In the genomic region with DNA sequence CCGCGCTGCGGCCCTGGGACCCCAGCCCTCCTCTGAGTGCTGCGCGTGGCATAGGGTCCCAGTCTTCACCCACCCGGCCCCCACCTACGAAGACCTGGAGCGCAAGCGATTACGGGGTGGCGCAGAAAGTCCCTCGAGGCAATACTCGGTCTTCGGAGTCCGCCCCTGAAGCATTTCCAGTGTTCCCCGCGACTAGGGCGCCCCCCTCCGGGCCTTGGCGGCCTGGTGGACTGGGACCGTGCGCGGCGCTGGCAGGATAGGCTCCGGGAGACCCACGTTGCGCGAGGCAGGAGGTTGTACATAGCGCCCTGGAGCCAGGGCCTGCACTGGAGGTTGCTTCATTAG, we compare ENCODE assay signal across 1 cellular context.
TF ChIP-seq lines count a peak whose summit lies in the region.

No MANE protein-coding gene starts in this region.

TF ChIP-seq in K562, 482 proteins besides CTCF, POLR2A, EP300 and RAD21 (continued from another document and continues in another):
- peak; percentile 27 for TF ChIP-seq E2F8 (IDR thresholded peaks at IDR 0.05; ENCODE audit: low read depth, partially characterized antibody)
- TF ChIP-seq WHSC1 (IDR thresholded peaks at IDR 0.05; ENCODE audit: low read length): no peak
- TF ChIP-seq FOXP1 (CRISPR knock-in tag; IDR thresholded peaks at IDR 0.05): no peak; the same call in 1 of the 2 replicates
- TF ChIP-seq SUPT5H (IDR thresholded peaks at IDR 0.05): peak; percentile 58; the same call in 1 of the 2 replicates
- no peak for TF ChIP-seq U2AF1 (optimal IDR thresholded peaks at IDR 0.05; ENCODE audit: low read depth, low read length)
- TF ChIP-seq, protein P1, sequence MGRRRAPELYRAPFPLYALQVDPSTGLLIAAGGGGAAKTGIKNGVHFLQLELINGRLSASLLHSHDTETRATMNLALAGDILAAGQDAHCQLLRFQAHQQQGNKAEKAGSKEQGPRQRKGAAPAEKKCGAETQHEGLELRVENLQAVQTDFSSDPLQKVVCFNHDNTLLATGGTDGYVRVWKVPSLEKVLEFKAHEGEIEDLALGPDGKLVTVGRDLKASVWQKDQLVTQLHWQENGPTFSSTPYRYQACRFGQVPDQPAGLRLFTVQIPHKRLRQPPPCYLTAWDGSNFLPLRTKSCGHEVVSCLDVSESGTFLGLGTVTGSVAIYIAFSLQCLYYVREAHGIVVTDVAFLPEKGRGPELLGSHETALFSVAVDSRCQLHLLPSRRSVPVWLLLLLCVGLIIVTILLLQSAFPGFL (CRISPR knock-in tag; IDR thresholded peaks at IDR 0.05): no peak
- peak in 1 of 3 experiments; percentile 21 for TF ChIP-seq YY1 (IDR thresholded peaks at IDR 0.05; ENCODE audit: borderline replicate concordance in 1 of 3, control insufficient read depth in 1 of 3, extremely low read depth in 1 of 3, insufficient read depth in 3 of 3, insufficient read length in 1 of 3, insufficient replicate concordance in 2 of 3, low read depth in 1 of 3, low read length in 2 of 3)
- peak; percentile 71; the same call in 1 of the 2 replicates for TF ChIP-seq ARID3B (CRISPR knock-in tag; IDR thresholded peaks at IDR 0.05; ENCODE audit: borderline replicate concordance)
- TF ChIP-seq ZNF75A (CRISPR knock-in tag; IDR thresholded peaks at IDR 0.05): no peak
- no peak for TF ChIP-seq MCM5 (IDR thresholded peaks at IDR 0.05; ENCODE audit: low read depth)
- 0 out of 2 replicates have a peak, but pooled peaks have one; percentile 4 for TF ChIP-seq LARP7 (IDR thresholded peaks at IDR 0.05)
- TF ChIP-seq ATF4 (CRISPR knock-in tag; IDR thresholded peaks at IDR 0.05): no peak
- 0 out of 2 replicates have a peak, but pooled peaks have one; percentile 36 for TF ChIP-seq FOSL1 (tag; conservative IDR thresholded peaks at IDR 0.05)
- TF ChIP-seq SIRT6 (IDR thresholded peaks at IDR 0.05; ENCODE audit: low read depth, low read length): no peak
- TF ChIP-seq ZKSCAN1 (IDR thresholded peaks at IDR 0.05; ENCODE audit: low read depth, low read length): no peak
- peak; percentile 4; the same call in 1 of the 2 replicates for TF ChIP-seq NFIC (IDR thresholded peaks at IDR 0.05)
- no peak for TF ChIP-seq BRF1 (IDR thresholded peaks at IDR 0.05; ENCODE audit: borderline replicate concordance, extremely low read depth, insufficient read length)
- no peak for TF ChIP-seq EZH2 (IDR thresholded peaks at IDR 0.05; ENCODE audit: borderline replicate concordance, low read depth, low read length)
- no peak for TF ChIP-seq HEY1 (CRISPR knock-in tag; IDR thresholded peaks at IDR 0.05; ENCODE audit: borderline replicate concordance)
- TF ChIP-seq TCF3 (CRISPR knock-in tag; IDR thresholded peaks at IDR 0.05): 0 out of 2 replicates have a peak, but pooled peaks have one; percentile 6
- 0 out of 2 replicates have a peak, but pooled peaks have one; percentile 36 for TF ChIP-seq ZNF830 (CRISPR knock-in tag; IDR thresholded peaks at IDR 0.05)
- peak; percentile 71 for TF ChIP-seq ZFX (CRISPR knock-in tag; IDR thresholded peaks at IDR 0.05)
- peak; percentile 50; the same call in 1 of the 2 replicates for TF ChIP-seq SMARCE1 (IDR thresholded peaks at IDR 0.05)
- TF ChIP-seq RBM34 (IDR thresholded peaks at IDR 0.05; ENCODE audit: borderline replicate concordance, insufficient read depth, low read length): no peak
- no peak for TF ChIP-seq ATF7 (IDR thresholded peaks at IDR 0.05)
- TF ChIP-seq RB1 (IDR thresholded peaks at IDR 0.05; ENCODE audit: low read depth): peak; percentile 74
- no peak for TF ChIP-seq HDAC6 (IDR thresholded peaks at IDR 0.05; ENCODE audit: low read depth, low read length)
- no peak for TF ChIP-seq ELF1 (tag; IDR thresholded peaks at IDR 0.05)
- no peak for TF ChIP-seq E4F1 (CRISPR knock-in tag; IDR thresholded peaks at IDR 0.05; ENCODE audit: borderline replicate concordance)
- no peak for TF ChIP-seq ZBTB7A (IDR thresholded peaks at IDR 0.05; ENCODE audit: borderline replicate concordance, control insufficient read depth, low read depth, low read length)
- no peak for TF ChIP-seq TAF7 (tag; IDR thresholded peaks at IDR 0.05)
- no peak for TF ChIP-seq ELF2 (CRISPR knock-in tag; IDR thresholded peaks at IDR 0.05)
- TF ChIP-seq, protein P2, sequence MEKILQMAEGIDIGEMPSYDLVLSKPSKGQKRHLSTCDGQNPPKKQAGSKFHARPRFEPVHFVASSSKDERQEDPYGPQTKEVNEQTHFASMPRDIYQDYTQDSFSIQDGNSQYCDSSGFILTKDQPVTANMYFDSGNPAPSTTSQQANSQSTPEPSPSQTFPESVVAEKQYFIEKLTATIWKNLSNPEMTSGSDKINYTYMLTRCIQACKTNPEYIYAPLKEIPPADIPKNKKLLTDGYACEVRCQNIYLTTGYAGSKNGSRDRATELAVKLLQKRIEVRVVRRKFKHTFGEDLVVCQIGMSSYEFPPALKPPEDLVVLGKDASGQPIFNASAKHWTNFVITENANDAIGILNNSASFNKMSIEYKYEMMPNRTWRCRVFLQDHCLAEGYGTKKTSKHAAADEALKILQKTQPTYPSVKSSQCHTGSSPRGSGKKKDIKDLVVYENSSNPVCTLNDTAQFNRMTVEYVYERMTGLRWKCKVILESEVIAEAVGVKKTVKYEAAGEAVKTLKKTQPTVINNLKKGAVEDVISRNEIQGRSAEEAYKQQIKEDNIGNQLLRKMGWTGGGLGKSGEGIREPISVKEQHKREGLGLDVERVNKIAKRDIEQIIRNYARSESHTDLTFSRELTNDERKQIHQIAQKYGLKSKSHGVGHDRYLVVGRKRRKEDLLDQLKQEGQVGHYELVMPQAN (IDR thresholded peaks at IDR 0.05; ENCODE audit: borderline replicate concordance): peak; percentile 2; the same call in 1 of the 2 replicates
- TF ChIP-seq TARDBP (IDR thresholded peaks at IDR 0.05): 0 out of 2 replicates have a peak, but pooled peaks have one; percentile 33
- no peak for TF ChIP-seq KLF10 (CRISPR knock-in tag; IDR thresholded peaks at IDR 0.05)
- no peak for TF ChIP-seq CBX2 (IDR thresholded peaks at IDR 0.05; ENCODE audit: insufficient read depth, low read length, poor library complexity, severe bottlenecking)
- TF ChIP-seq SP1 (CRISPR knock-in tag; IDR thresholded peaks at IDR 0.05): peak; percentile 51; the same call in 1 of the 2 replicates
- TF ChIP-seq SMC3 (conservative IDR thresholded peaks at IDR 0.05; ENCODE audit: insufficient read depth, low read depth, low read length): peak; percentile 75
- TF ChIP-seq, protein P3, sequence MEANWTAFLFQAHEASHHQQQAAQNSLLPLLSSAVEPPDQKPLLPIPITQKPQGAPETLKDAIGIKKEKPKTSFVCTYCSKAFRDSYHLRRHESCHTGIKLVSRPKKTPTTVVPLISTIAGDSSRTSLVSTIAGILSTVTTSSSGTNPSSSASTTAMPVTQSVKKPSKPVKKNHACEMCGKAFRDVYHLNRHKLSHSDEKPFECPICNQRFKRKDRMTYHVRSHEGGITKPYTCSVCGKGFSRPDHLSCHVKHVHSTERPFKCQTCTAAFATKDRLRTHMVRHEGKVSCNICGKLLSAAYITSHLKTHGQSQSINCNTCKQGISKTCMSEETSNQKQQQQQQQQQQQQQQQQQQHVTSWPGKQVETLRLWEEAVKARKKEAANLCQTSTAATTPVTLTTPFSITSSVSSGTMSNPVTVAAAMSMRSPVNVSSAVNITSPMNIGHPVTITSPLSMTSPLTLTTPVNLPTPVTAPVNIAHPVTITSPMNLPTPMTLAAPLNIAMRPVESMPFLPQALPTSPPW (CRISPR knock-in tag; IDR thresholded peaks at IDR 0.05): no peak; the same call in 1 of the 2 replicates
- TF ChIP-seq, protein P4, sequence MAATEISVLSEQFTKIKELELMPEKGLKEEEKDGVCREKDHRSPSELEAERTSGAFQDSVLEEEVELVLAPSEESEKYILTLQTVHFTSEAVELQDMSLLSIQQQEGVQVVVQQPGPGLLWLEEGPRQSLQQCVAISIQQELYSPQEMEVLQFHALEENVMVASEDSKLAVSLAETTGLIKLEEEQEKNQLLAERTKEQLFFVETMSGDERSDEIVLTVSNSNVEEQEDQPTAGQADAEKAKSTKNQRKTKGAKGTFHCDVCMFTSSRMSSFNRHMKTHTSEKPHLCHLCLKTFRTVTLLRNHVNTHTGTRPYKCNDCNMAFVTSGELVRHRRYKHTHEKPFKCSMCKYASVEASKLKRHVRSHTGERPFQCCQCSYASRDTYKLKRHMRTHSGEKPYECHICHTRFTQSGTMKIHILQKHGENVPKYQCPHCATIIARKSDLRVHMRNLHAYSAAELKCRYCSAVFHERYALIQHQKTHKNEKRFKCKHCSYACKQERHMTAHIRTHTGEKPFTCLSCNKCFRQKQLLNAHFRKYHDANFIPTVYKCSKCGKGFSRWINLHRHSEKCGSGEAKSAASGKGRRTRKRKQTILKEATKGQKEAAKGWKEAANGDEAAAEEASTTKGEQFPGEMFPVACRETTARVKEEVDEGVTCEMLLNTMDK (IDR thresholded peaks at IDR 0.05; ENCODE audit: borderline replicate concordance, insufficient read depth, low read depth, low read length, poor library complexity, severe bottlenecking): peak; percentile 92
- TF ChIP-seq MYC (IDR thresholded peaks at IDR 0.05; ENCODE audit: low read depth, low read length): peak; percentile 9; the same call in 1 of the 2 replicates
- TF ChIP-seq MYC (CRISPR knock-in tag; IDR thresholded peaks at IDR 0.05; ENCODE audit: borderline replicate concordance, low read depth): peak; percentile 84; the same call in 1 of the 2 replicates
- TF ChIP-seq U2AF2 (optimal IDR thresholded peaks at IDR 0.05; ENCODE audit: low read depth, low read length): no peak
- TF ChIP-seq GTF2A2 (tag; IDR thresholded peaks at IDR 0.05): no peak; the same call in 1 of the 2 replicates
- no peak for TF ChIP-seq ZNF174 (CRISPR knock-in tag; IDR thresholded peaks at IDR 0.05)
- TF ChIP-seq SP2 (IDR thresholded peaks at IDR 0.05; ENCODE audit: extremely low read depth, low read depth, low read length, poor library complexity, severe bottlenecking): no peak
- no peak for TF ChIP-seq ESRRA (IDR thresholded peaks at IDR 0.05; ENCODE audit: borderline replicate concordance, low read depth)
- no peak for TF ChIP-seq ZNF584 (CRISPR knock-in tag; IDR thresholded peaks at IDR 0.05; ENCODE audit: low read depth)
- 0 out of 2 replicates have a peak, but pooled peaks have one; percentile 40 for TF ChIP-seq MBD2 (IDR thresholded peaks at IDR 0.05; ENCODE audit: borderline replicate concordance, low read depth)
- no peak for TF ChIP-seq ZC3H4 (CRISPR knock-in tag; IDR thresholded peaks at IDR 0.05; ENCODE audit: borderline replicate concordance)
- peak; percentile 0; the same call in 1 of the 2 replicates for TF ChIP-seq SMARCA4 (IDR thresholded peaks at IDR 0.05)
- TF ChIP-seq ZNF695 (CRISPR knock-in tag; IDR thresholded peaks at IDR 0.05): no peak
- TF ChIP-seq TEAD1 (CRISPR knock-in tag; IDR thresholded peaks at IDR 0.05): peak in 1 of 2 experiments; percentile 58; a peak in 2 of 4 replicates
